8 cellular contexts compared by ENCODE assay signal in the genomic region with DNA sequence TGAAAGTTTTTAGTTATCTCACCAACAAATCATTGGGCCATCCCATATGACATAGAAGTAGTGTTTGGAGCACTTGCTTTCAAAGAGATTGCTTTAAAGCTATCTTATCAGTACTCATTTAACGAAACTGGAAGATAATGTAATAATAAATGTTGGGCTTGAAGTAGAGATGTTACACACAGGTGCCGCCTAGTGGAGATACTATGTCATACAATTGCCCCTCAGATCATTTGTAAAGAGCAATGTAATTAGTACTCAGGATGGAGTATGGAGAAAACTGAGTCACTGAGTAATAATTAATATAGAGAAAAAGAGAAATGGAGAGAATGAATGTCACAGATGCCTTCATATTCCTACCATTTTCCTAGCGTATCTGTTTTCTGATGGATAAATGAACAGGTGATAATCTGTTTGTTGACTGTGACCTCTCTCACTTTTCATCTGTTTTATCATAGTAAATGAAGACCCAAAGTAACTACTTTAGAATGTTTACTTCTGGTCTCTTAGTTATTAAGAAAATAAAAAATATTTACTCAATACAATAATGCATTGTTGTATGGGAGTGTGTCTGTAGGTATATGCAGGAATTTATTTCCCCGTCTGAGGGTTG.
DNase-seq lines count a peak whose midpoint lies in the region; ATAC-seq and TF ChIP-seq lines count a peak whose summit lies in the region.

No MANE protein-coding gene starts in this region.

- no peaks in the 10 kb centered on the region for H3F3A ChIP-seq in Loucy (ENCODE audit: low read depth)

- H3K9me3 ChIP-seq in Loucy (ENCODE audit: insufficient read depth, low read depth, low read length) (no peaks in the 10 kb centered on the region), lung (ENCODE audit: control insufficient read depth in 2 of 2, insufficient read depth in 1 of 2, low read length in 1 of 2) (no peaks in the 10 kb centered on the region), uterus (no peaks in the 10 kb centered on the region)

- TF ChIP-seq POLR2A in uterus (IDR thresholded peaks at IDR 0.05), result no peak

- in situ Hi-C loops in SK-MEL-5 (cut with HindIII; ENCODE audit: low pct_unique_long_range_greater_than_20kb, low sequenced_read_pairs), result no loop called here

- H3K27me3 Mint-ChIP-seq in chondrocyte (ENCODE audit: low read depth), result peaks cover 11% of the 10 kb centered on the region

- H3K36me3 ChIP-seq in Loucy (ENCODE audit: insufficient read depth, low read length), result no peaks in the 10 kb centered on the region
- H3K36me3 ChIP-seq in lung (ENCODE audit: control insufficient read depth in 2 of 2, insufficient read depth in 2 of 2, low read length in 2 of 2), result no peaks in the 10 kb centered on the region
- H3K36me3 ChIP-seq in uterus, result no peaks in the 10 kb centered on the region

- H3K9me3 Mint-ChIP-seq in chondrocyte (ENCODE audit: low read depth), result no peaks in the 10 kb centered on the region
- H3K9me3 Mint-ChIP-seq in stimulated activated effector memory CD8-positive, alpha-beta T cell treated with anti-CD3 and anti-CD28 coated beads, Interleukin-12 subunit alpha, Interleukin-12 subunit beta, amount 100 ng/mL, for 72 hours, result no peaks in the 10 kb centered on the region

- no peaks in the 10 kb centered on the region for H4K20me1 ChIP-seq in Loucy (ENCODE audit: insufficient read depth, low read length, poor library complexity, severe bottlenecking)

- peak; percentile 7 for DNase-seq in activated T-cell treated with anti-CD3 and anti-CD28 coated beads for 4 hours
- DNase-seq in activated T-cell treated with anti-CD3 and anti-CD28 coated beads, Interleukin-2, amount 50 U/mL, for 1 hour, result no peak
- DNase-seq in SK-MEL-5 (ENCODE audit: low read depth, low spot score), result peak; percentile 69
- no peak for DNase-seq in chondrocyte (ENCODE audit: low spot score)
- no peak for DNase-seq in lung (ENCODE audit: low spot score)
- no peak for DNase-seq in uterus
- DNase-seq in stimulated activated effector memory CD8-positive, alpha-beta T cell treated with anti-CD3 and anti-CD28 coated beads, Interleukin-12 subunit alpha, Interleukin-12 subunit beta, amount 100 ng/mL, for 72 hours (ENCODE audit: low spot score in 2 of 2), result no peak

- H2AFZ ChIP-seq in Loucy (ENCODE audit: low read length), result no peak overlapping the region

- 33% methylated on average over 4 of the region's 4 CpGs for WGBS in lung, 2 donors

- no peak overlapping the region for H3K4me3 ChIP-seq in Loucy (ENCODE audit: low read length, poor library complexity, severe bottlenecking)
- no peak overlapping the region for H3K4me3 ChIP-seq in lung
- no peak overlapping the region for H3K4me3 ChIP-seq in uterus

- no peak overlapping the region for H3K9ac ChIP-seq in Loucy (ENCODE audit: low read depth, low read length, poor library complexity, severe bottlenecking)

- H3K9me2 ChIP-seq in Loucy (replicated peaks; ENCODE audit: low read depth, low read length), result no peaks in the 10 kb centered on the region

- H3K27ac Mint-ChIP-seq in chondrocyte (ENCODE audit: unreplicated experiment), result no peak overlapping the region
- no peak overlapping the region for H3K27ac Mint-ChIP-seq in stimulated activated effector memory CD8-positive, alpha-beta T cell treated with anti-CD3 and anti-CD28 coated beads, Interleukin-12 subunit alpha, Interleukin-12 subunit beta, amount 100 ng/mL, for 72 hours

- H3K4me1 ChIP-seq in Loucy (ENCODE audit: insufficient read depth, low read length, poor library complexity, severe bottlenecking), result no peaks in the 10 kb centered on the region
- no peaks in the 10 kb centered on the region for H3K4me1 ChIP-seq in lung (ENCODE audit: control insufficient read depth in 2 of 2, insufficient read depth in 2 of 2, low read length in 2 of 2)
- H3K4me1 ChIP-seq in uterus, result no peaks in the 10 kb centered on the region

- ATAC-seq in lung (ENCODE audit: insufficient read depth, low FRiP score), result no peak
- ATAC-seq in stimulated activated effector memory CD8-positive, alpha-beta T cell treated with anti-CD3 and anti-CD28 coated beads, Interleukin-12 subunit alpha, Interleukin-12 subunit beta, amount 100 ng/mL, for 72 hours, result no peak

- H3K4me1 Mint-ChIP-seq in chondrocyte (ENCODE audit: low read depth), result no peaks in the 10 kb centered on the region
- no peaks in the 10 kb centered on the region for H3K4me1 Mint-ChIP-seq in stimulated activated effector memory CD8-positive, alpha-beta T cell treated with anti-CD3 and anti-CD28 coated beads, Interleukin-12 subunit alpha, Interleukin-12 subunit beta, amount 100 ng/mL, for 72 hours

- H3K4me3 Mint-ChIP-seq in chondrocyte (ENCODE audit: unreplicated experiment), result no peak overlapping the region
- H3K4me3 Mint-ChIP-seq in stimulated activated effector memory CD8-positive, alpha-beta T cell treated with anti-CD3 and anti-CD28 coated beads, Interleukin-12 subunit alpha, Interleukin-12 subunit beta, amount 100 ng/mL, for 72 hours, result no peak overlapping the region

- H3K27ac ChIP-seq in lung (ENCODE audit: low read depth in 1 of 2, low read length in 1 of 2), result no peak overlapping the region
- H3K27ac ChIP-seq in uterus, result no peak overlapping the region

- intact Hi-C loops in uterus (cut with DNase I; ENCODE audit: low total_unique reads), result no loop called here

- TF ChIP-seq CTCF in Loucy (conservative IDR thresholded peaks at IDR 0.05; ENCODE audit: low read length) (peak; percentile 96), chondrocyte (IDR thresholded peaks at IDR 0.05) (peak; percentile 92), lung (IDR thresholded peaks at IDR 0.05; ENCODE audit: control extremely low read depth, extremely low read depth) (peak; percentile 57), uterus (IDR thresholded peaks at IDR 0.05) (peak; percentile 36 to 57 (median 44))

- no peak overlapping the region for H3K4me2 ChIP-seq in Loucy (ENCODE audit: low read depth, low read length, poor library complexity, severe bottlenecking)

- H3K27me3 ChIP-seq in Loucy (ENCODE audit: insufficient read depth, low read length, poor library complexity, severe bottlenecking), result no peaks in the 10 kb centered on the region
- H3K27me3 ChIP-seq in lung (ENCODE audit: control insufficient read depth, insufficient read depth), result no peaks in the 10 kb centered on the region
- H3K27me3 ChIP-seq in uterus, result peaks cover 0 to 3% of the 10 kb centered on the region in 2 donors

- H3K79me2 ChIP-seq in Loucy (ENCODE audit: insufficient read depth, low read length), result no peaks in the 10 kb centered on the region

- H3K36me3 Mint-ChIP-seq in chondrocyte (ENCODE audit: low read depth), result no peaks in the 10 kb centered on the region
- H3K36me3 Mint-ChIP-seq in stimulated activated effector memory CD8-positive, alpha-beta T cell treated with anti-CD3 and anti-CD28 coated beads, Interleukin-12 subunit alpha, Interleukin-12 subunit beta, amount 100 ng/mL, for 72 hours, result no peaks in the 10 kb centered on the region

Comparison
In these comparisons a context has a peak if more than half of its experiments do, and no peak if none do; other contexts are left out.
1. DNase-seq: peak in activated T-cell treated with anti-CD3 and anti-CD28 coated beads for 4 hours (single experiment) and SK-MEL-5 (single experiment); none in activated T-cell treated with anti-CD3 and anti-CD28 coated beads, Interleukin-2, amount 50 U/mL, for 1 hour (single experiment), chondrocyte (single experiment), lung (single experiment), uterus (0 of 2) and stimulated activated effector memory CD8-positive, alpha-beta T cell treated with anti-CD3 and anti-CD28 coated beads, Interleukin-12 subunit alpha, Interleukin-12 subunit beta, amount 100 ng/mL, for 72 hours (0 of 2).
2. CTCF ChIP-seq: peak in every context shown above with its lines; median percentile 96 in Loucy; 92 in chondrocyte; 57 in lung; 44 in uterus.